ENCODE assay signal across 9 cellular contexts in genomic region chr3:171242951-171243350, GRCh38.
"Had no signal": no experiment of that assay in that cellular context is flagged by ENCODE, and none has a peak within 500 bp of the region (broad histone marks: within the 10 kb centered on the region; RNA-seq: fewer than 3 reads in every experiment).

No MANE protein-coding gene starts in this region.

- H3K36me3 ChIP-seq: HAP-1 had no signal

- H3K27ac Mint-ChIP-seq: HFFc6, IgD-negative memory B cell had no signal

- H3K27ac ChIP-seq: GM23248, HL-60 had no signal

- H3K4me1 ChIP-seq: HAP-1 had no signal

- H2AFZ ChIP-seq: GM23248 had no signal

- H3K9me3 ChIP-seq: HAP-1 had no signal

- H3K4me3 ChIP-seq: GM23248, HAP-1 had no signal

- H3K9me3 Mint-ChIP-seq: HFFc6, IgD-negative memory B cell had no signal

- DNase-seq: GM23248, GOT3, H7, HFFc6 had no signal

- ATAC-seq: HCT116, HepG2 had no signal

- H3K4me3 Mint-ChIP-seq: HFFc6, IgD-negative memory B cell had no signal

- H3K27me3 Mint-ChIP-seq: IgD-negative memory B cell had no signal

- H3K9ac ChIP-seq: GM23248 had no signal
